ENCODE assay signal across 1 cellular context in genomic region chr1:169711469-169712308, GRCh38.
TF ChIP-seq lines count a peak whose summit lies in the region.

Gene SELL (minus strand): TSS chr1:169711620. CDS start chr1:169711498, 122 bp downstream.

TF ChIP-seq in endothelial cell of umbilical vein, 7 proteins besides CTCF, POLR2A, EP300 and RAD21 (continued from another document):
- TF ChIP-seq MYC (IDR thresholded peaks at IDR 0.05; ENCODE audit: low read depth, low read length) (no peak), POLR2AphosphoS5 (IDR thresholded peaks at IDR 0.05; ENCODE audit: insufficient read depth, low read depth, low read length) (no peak), JUN (IDR thresholded peaks at IDR 0.05; ENCODE audit: borderline replicate concordance, insufficient read depth, insufficient read length, low read depth) (no peak), MAX (IDR thresholded peaks at IDR 0.05; ENCODE audit: insufficient read depth, insufficient read length) (no peak), GATA2 (IDR thresholded peaks at IDR 0.05; ENCODE audit: insufficient read depth, insufficient read length, low read depth, low read length) (no peak), EZH2 (IDR thresholded peaks at IDR 0.05; ENCODE audit: borderline replicate concordance, low read depth, low read length, severe bottlenecking) (no peak)
